Comparison of ENCODE assay signal across 22 cellular contexts in the genomic region with DNA sequence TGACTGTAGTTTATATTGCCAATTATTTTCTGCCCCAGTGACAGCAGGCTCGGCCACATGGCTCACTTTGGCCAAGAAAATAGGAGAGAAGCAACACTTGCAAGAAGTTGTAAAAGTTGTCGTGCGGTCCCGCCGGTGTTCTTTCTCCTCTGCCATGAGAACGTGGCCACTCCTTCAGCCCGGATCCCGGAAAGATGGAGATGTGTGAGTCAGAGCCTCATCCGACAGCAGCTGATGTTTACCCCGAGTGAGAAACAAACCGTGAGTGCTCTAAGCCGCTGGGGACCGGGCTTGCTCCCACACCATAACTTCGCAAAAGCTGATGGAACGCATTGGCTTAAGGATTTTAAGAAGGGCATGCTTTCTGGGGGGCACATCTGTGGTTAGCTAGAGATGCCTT.
A peak's percentile ranks its signal among the peaks of the same experiment; 100 is the strongest.
DNase-seq lines count a peak whose midpoint lies in the region; ATAC-seq and TF ChIP-seq lines count a peak whose summit lies in the region.
"Had no signal": no experiment of that assay in that cellular context is flagged by ENCODE, and none has a peak within 500 bp of the region (broad histone marks: within the 10 kb centered on the region; RNA-seq: fewer than 3 reads in every experiment).

No MANE protein-coding gene starts in this region.

- CTCF ChIA-PET in A673 (lab: Charles Lee) = no interaction called here

- H3K27ac ChIP-seq in A673 (ENCODE audit: low read depth, low read length, poor library complexity, severe bottlenecking) = no peak overlapping the region
- no peak overlapping the region for H3K27ac ChIP-seq in neuronal stem cell (replicated peaks; ENCODE audit: low read length)
- H3K27ac ChIP-seq: lower lobe of right lung had no signal

- no peak overlapping the region for H3K14ac ChIP-seq in neuronal stem cell (ENCODE audit: low read length)

- H2BK120ac ChIP-seq in neuronal stem cell (ENCODE audit: low read depth, low read length) = no peak overlapping the region

- DNase-seq in NCI-H510A treated with DMSO at 0.1 percent for 48 hours (lab: John Stamatoyannopoulos, UW) (peak; percentile 17), NCI-H510A (lab: John Stamatoyannopoulos, UW) (no peak), LHCN-M2 (ENCODE audit: low read depth) (peak; percentile 41), dermis blood vessel endothelial cell (peak; percentile 2), retinal pigment epithelial cell (ENCODE audit: low read depth) (peak; percentile 1), A673 (ENCODE audit: low spot score) (no peak), neuronal stem cell (ENCODE audit: low spot score) (no peak)
- DNase-seq: 8988T; activated CD4-positive, alpha-beta memory T cell treated with anti-CD3 and anti-CD28 coated beads, Interleukin-2, amount 10 ng/mL, durations not matched to agents 7 days and 5 days; amniotic stem cell; CD4-positive, alpha-beta T cell; cerebellar nuclear complex; GDM1; H9; lower lobe of right lung; MV-4-11; NCI-H2029 treated with DMSO at 0.1 percent for 48 hours; NCI-H524 treated with DMSO at 0.1 percent for 48 hours; stimulated activated CD4-positive, alpha-beta T cell treated with anti-CD3 and anti-CD28 coated beads, Interleukin-15, amount 100 ng/mL, for 24 hours had no signal

- no peak overlapping the region for H3K4me3 ChIP-seq in retinal pigment epithelial cell (ENCODE audit: low read length)
- H3K4me3 ChIP-seq in A673 (ENCODE audit: low read depth, low read length, poor library complexity, severe bottlenecking) = no peak overlapping the region
- no peak overlapping the region for H3K4me3 ChIP-seq in neuronal stem cell (ENCODE audit: low read length in 2 of 2)
- H3K4me3 ChIP-seq: lower lobe of right lung had no signal

- no peak overlapping the region for H3K18ac ChIP-seq in neuronal stem cell (ENCODE audit: low read length)

- no peak overlapping the region for H3K4me2 ChIP-seq in neuronal stem cell (ENCODE audit: insufficient read depth, low read length, poor library complexity, severe bottlenecking)

- H3K4ac ChIP-seq in neuronal stem cell (ENCODE audit: low read length) = no peak overlapping the region

- POLR2A ChIA-PET in A673 (lab: Charles Lee; ENCODE audit: low non-redundant PET) = no interaction called here

- no peak overlapping the region for H4K91ac ChIP-seq in neuronal stem cell (ENCODE audit: low read depth, low read length, poor library complexity)

- no peak overlapping the region for H2BK15ac ChIP-seq in neuronal stem cell (ENCODE audit: low read length)

- no peaks in the 10 kb centered on the region for H3K79me1 ChIP-seq in neuronal stem cell (ENCODE audit: low read depth, low read length)

- H4K8ac ChIP-seq in neuronal stem cell (ENCODE audit: low read depth, low read length) = no peak overlapping the region

- H2AK5ac ChIP-seq in neuronal stem cell (ENCODE audit: low read depth, low read length) = no peak overlapping the region

- no CpG with 5 or more reads among the region's 15 CpGs for WGBS in neuronal stem cell (ENCODE audit: extremely low coverage in 2 of 2, insufficient read length in 2 of 2, insufficient replicate concordance in 1 of 2), 2 donors

- no peak overlapping the region for H2BK5ac ChIP-seq in neuronal stem cell (ENCODE audit: low read length)

- no peak for ATAC-seq in HG03139 (IDR thresholded peaks at IDR 0.05; ENCODE audit: unreplicated experiment)
- ATAC-seq: lower lobe of right lung; naive thymus-derived CD8-positive, alpha-beta T cell; Panc1 had no signal

- no peak overlapping the region for H2BK12ac ChIP-seq in neuronal stem cell (ENCODE audit: low read length)

- no peak overlapping the region for H3K23ac ChIP-seq in neuronal stem cell (ENCODE audit: low read depth, low read length, poor library complexity)

- intact Hi-C loops in A673 (cut with micrococcal nuclease; ENCODE audit: unreplicated experiment) = no loop called here

- no peak overlapping the region for H2AFZ ChIP-seq in neuronal stem cell (ENCODE audit: low read length)

- no peaks in the 10 kb centered on the region for H3K4me1 ChIP-seq in A673 (ENCODE audit: insufficient read depth, low read length, poor library complexity, severe bottlenecking)
- peaks cover 0 to 9% of the 10 kb centered on the region in 2 donors for H3K4me1 ChIP-seq in neuronal stem cell (ENCODE audit: control insufficient read depth in 2 of 2, insufficient read depth in 1 of 2, low read depth in 1 of 2, low read length in 2 of 2)
- H3K4me1 ChIP-seq: lower lobe of right lung had no signal

- no peaks in the 10 kb centered on the region for H3K9me3 ChIP-seq in A673 (ENCODE audit: low read depth, low read length, poor library complexity, severe bottlenecking)
- no peaks in the 10 kb centered on the region for H3K9me3 ChIP-seq in neuronal stem cell (replicated peaks in 1 of 2; ENCODE audit: control insufficient read depth in 2 of 2, insufficient read depth in 1 of 2, low read depth in 1 of 2, low read length in 2 of 2)
- H3K9me3 ChIP-seq: lower lobe of right lung had no signal

- no peaks in the 10 kb centered on the region for H3K36me3 ChIP-seq in A673 (ENCODE audit: insufficient read depth, low read length, poor library complexity, severe bottlenecking)
- H3K36me3 ChIP-seq in neuronal stem cell (replicated peaks in 1 of 2; ENCODE audit: control insufficient read depth in 2 of 2, insufficient read depth in 2 of 2, low read length in 2 of 2) = no peaks in the 10 kb centered on the region
- H3K36me3 ChIP-seq: lower lobe of right lung had no signal

- TF ChIP-seq CTCF in retinal pigment epithelial cell (conservative IDR thresholded peaks at IDR 0.05; ENCODE audit: low read depth, low read length) (no peak), A673 (conservative IDR thresholded peaks at IDR 0.05; ENCODE audit: low read depth, low read length) (no peak)

- H3K9ac ChIP-seq in neuronal stem cell (ENCODE audit: low read depth, low read length, poor library complexity) = no peak overlapping the region

- BruUV-seq in A673 (replicated peaks; lab: Mats Ljungman, UMichigan) = no TSS peak

- no peaks in the 10 kb centered on the region for H3K27me3 ChIP-seq in A673 (replicated peaks; ENCODE audit: insufficient read depth, low read depth, low read length, poor library complexity)
- H3K27me3 ChIP-seq in neuronal stem cell (ENCODE audit: control insufficient read depth in 3 of 3, insufficient read depth in 3 of 3, low read depth in 1 of 3, low read length in 3 of 3) = peaks cover 0 to 4% (median 0%) of the 10 kb centered on the region in 3 experiments

Comparison
In these comparisons a context has a peak if more than half of its experiments do, and no peak if none do; other contexts are left out.
1. DNase-seq: peak in NCI-H510A treated with DMSO at 0.1 percent for 48 hours (single experiment), LHCN-M2 (single experiment), dermis blood vessel endothelial cell (single experiment) and retinal pigment epithelial cell (single experiment); none in NCI-H510A (single experiment), A673 (single experiment) and neuronal stem cell (single experiment).